In genomic region chr14:29039171-29039570, GRCh38 we compare ENCODE assay signal across 21 cellular contexts.
A peak's percentile ranks its signal among the peaks of the same experiment; 100 is the strongest.
DNase-seq lines count a peak whose midpoint lies in the region; ATAC-seq, FAIRE-seq and TF ChIP-seq lines count a peak whose summit lies in the region.
"Had no signal": no experiment of that assay in that cellular context is flagged by ENCODE, and none has a peak within 500 bp of the region (broad histone marks: within the 10 kb centered on the region; RNA-seq: fewer than 3 reads in every experiment).

No MANE protein-coding gene starts in this region.

- no peak overlapping the region for H3K4ac ChIP-seq in H1 (replicated peaks; ENCODE audit: insufficient read length, low read depth, low read length)

- peak; percentile 33 for DNase-seq in GM23248
- DNase-seq in NCI-H1694 treated with DMSO at 0.1 percent for 48 hours (lab: John Stamatoyannopoulos, UW): peak; percentile 75
- DNase-seq in H1 (ENCODE audit: low read depth in 1 of 2, low spot score in 2 of 2): no peak
- peak; percentile 48 for DNase-seq in putamen (ENCODE audit: low spot score)
- no peak for DNase-seq in colonic mucosa
- no peak for DNase-seq in testis
- DNase-seq: activated CD4-positive, alpha-beta T cell treated with anti-CD3 and anti-CD28 coated beads for 4 hours; activated gamma-delta T cell; heart right ventricle; MG63; NCI-H2081 treated with DMSO at 0.1 percent for 48 hours; NCI-H774 had no signal

- WGBS in GM23248 (ENCODE audit: low coverage in 1 of 2, low lambda C conversion rate in 2 of 2, missing lambda C conversion rate in 2 of 2), 2 experiments: 40 to 47% methylated on average over 2 of the region's 2 CpGs
- 50% methylated on average over 2 of the region's 2 CpGs; no CpG with 5 or more reads in 1 of the 2 experiments for WGBS in H1 (ENCODE audit: extremely low coverage in 1 of 2, insufficient coverage in 1 of 2, insufficient read length in 1 of 2, insufficient replicate concordance in 2 of 2, low coverage in 1 of 2, low lambda C conversion rate in 2 of 2, missing lambda C conversion rate in 1 of 2), 2 experiments
- WGBS in testis, 2 donors: 60 to 64% methylated on average over 2 of the region's 2 CpGs

- TF ChIP-seq CTCF in H1 (IDR thresholded peaks at IDR 0.05; ENCODE audit: control extremely low read depth in 1 of 3, insufficient read depth in 1 of 3, low read depth in 1 of 3, low read length in 3 of 3) (no peak), colonic mucosa (IDR thresholded peaks at IDR 0.05) (no peak), testis (IDR thresholded peaks at IDR 0.05) (no peak)

- H3K9me2 ChIP-seq in GM23248 (ENCODE audit: insufficient read depth): no peaks in the 10 kb centered on the region

- H2BK20ac ChIP-seq in H1 (ENCODE audit: low read length): no peak overlapping the region

- H2AK5ac ChIP-seq in H1 (ENCODE audit: low read depth, low read length): no peak overlapping the region

- no peaks in the 10 kb centered on the region for H3K79me1 ChIP-seq in H1 (ENCODE audit: low read depth, low read length)

- no peak for FAIRE-seq in H1 (lab: Jason Lieb, UNC)
- FAIRE-seq: HepG2, keratinocyte, RCC 7860 had no signal

- H2BK5ac ChIP-seq in H1 (ENCODE audit: low read depth, low read length): no peak overlapping the region

- no peak overlapping the region; the same call in 1 of the 2 replicates for H2AFZ ChIP-seq in GM23248
- H2AFZ ChIP-seq in H1 (ENCODE audit: low read length): peak overlapping the region; percentile 66

- H2BK120ac ChIP-seq in H1 (replicated peaks; ENCODE audit: low read depth, low read length): no peak overlapping the region

- no peaks in the 10 kb centered on the region for H3K27me3 ChIP-seq in GM23248 (replicated peaks; ENCODE audit: insufficient read depth)
- no peaks in the 10 kb centered on the region for H3K27me3 ChIP-seq in H1 (replicated peaks in 1 of 4; ENCODE audit: control insufficient read depth in 3 of 4, extremely low read depth in 1 of 4, insufficient read depth in 3 of 4, low read length in 3 of 4)
- no peaks in the 10 kb centered on the region for H3K27me3 ChIP-seq in colonic mucosa
- no peaks in the 10 kb centered on the region for H3K27me3 ChIP-seq in testis
- H3K27me3 ChIP-seq: ascending aorta, heart right ventricle, MG63, tibial nerve had no signal

- no peak overlapping the region for H3K23ac ChIP-seq in H1 (ENCODE audit: insufficient read length)

- H3K36me3 ChIP-seq in GM23248 (ENCODE audit: low read depth) (no peaks in the 10 kb centered on the region), H1 (ENCODE audit: control insufficient read depth in 2 of 4, insufficient read depth in 4 of 4, low read length in 3 of 4) (no peaks in the 10 kb centered on the region), colonic mucosa (no peaks in the 10 kb centered on the region), testis (ENCODE audit: low read depth, missing control alignments) (no peaks in the 10 kb centered on the region)
- H3K36me3 ChIP-seq: ascending aorta, heart right ventricle, MG63, tibial nerve had no signal

- no peak overlapping the region for H3K27ac ChIP-seq in GM23248
- no peak overlapping the region for H3K27ac ChIP-seq in H1 (ENCODE audit: low read depth, low read length)
- no peak overlapping the region for H3K27ac ChIP-seq in colonic mucosa
- H3K27ac ChIP-seq in testis: no peak overlapping the region
- H3K27ac ChIP-seq: ascending aorta, C4-2B, heart right ventricle, tibial nerve had no signal

- H3K18ac ChIP-seq in H1 (ENCODE audit: extremely low read depth, low read length): no peak overlapping the region

- ATAC-seq in GM18909 (IDR thresholded peaks at IDR 0.05; ENCODE audit: poor library complexity, unreplicated experiment): no peak
- ATAC-seq: heart right ventricle; HepG2; natural killer cell treated with Interleukin-12 subunit alpha and Interleukin-12 subunit beta and Interleukin-15 and Interleukin-18, amount 100 ng/mL, for 72 hours; stimulated activated effector memory CD8-positive, alpha-beta T cell treated with anti-CD3 and anti-CD28 coated beads, Interleukin-12 subunit alpha, Interleukin-12 subunit beta, amount 100 ng/mL, for 72 hours had no signal

- in situ Hi-C loops in GM23248 (cut with MboI): no loop called here

- POLR2A ChIA-PET in H1 (lab: Charles Lee; ENCODE audit: partially characterized antibody): no interaction called here

- no peak overlapping the region for H3K14ac ChIP-seq in H1 (ENCODE audit: insufficient read length)

- TF ChIP-seq POLR2A in H1 (IDR thresholded peaks at IDR 0.05; ENCODE audit: control extremely low read depth in 1 of 2, low read depth in 2 of 2, low read length in 2 of 2) (no peak), testis (IDR thresholded peaks at IDR 0.05) (no peak)

- no peak for TF ChIP-seq RAD21 in H1 (IDR thresholded peaks at IDR 0.05 in 1 of 2, conservative IDR thresholded peaks at IDR 0.05 in 1 of 2; ENCODE audit: low read depth in 2 of 2, low read length in 2 of 2)

- H4K91ac ChIP-seq in H1 (replicated peaks; ENCODE audit: insufficient read length, low read length): no peak overlapping the region

- H2BK12ac ChIP-seq in H1 (ENCODE audit: low read depth, low read length): no peak overlapping the region

- H4K20me1 ChIP-seq in GM23248 (ENCODE audit: insufficient read depth): no peaks in the 10 kb centered on the region
- no peaks in the 10 kb centered on the region for H4K20me1 ChIP-seq in H1 (replicated peaks in 1 of 2; ENCODE audit: control insufficient read depth in 1 of 2, insufficient read depth in 2 of 2, low read length in 2 of 2)

- H2BK15ac ChIP-seq in H1 (ENCODE audit: low read length): no peak overlapping the region

- H3K9ac ChIP-seq in GM23248 (no peak overlapping the region), H1 (replicated peaks in 1 of 4; ENCODE audit: extremely low read depth in 1 of 4, low read depth in 3 of 4, low read length in 3 of 4) (no peak overlapping the region), colonic mucosa (ENCODE audit: low read depth in 2 of 2, low read length in 2 of 2) (no peak overlapping the region)

- no peak overlapping the region for H4K8ac ChIP-seq in H1 (ENCODE audit: extremely low read depth, insufficient read depth, low read length)

- H3F3A ChIP-seq in GM23248 (ENCODE audit: insufficient read depth): no peaks in the 10 kb centered on the region; the same call in 1 of the 2 replicates

- H3K9me3 ChIP-seq in GM23248 (ENCODE audit: low read depth) (no peaks in the 10 kb centered on the region), H1 (ENCODE audit: insufficient read depth in 2 of 2, low read depth in 1 of 2, low read length in 1 of 2) (no peaks in the 10 kb centered on the region), colonic mucosa (no peaks in the 10 kb centered on the region), testis (no peaks in the 10 kb centered on the region)
- H3K9me3 ChIP-seq: ascending aorta, heart right ventricle, MG63, tibial nerve had no signal

- no peak overlapping the region for H4K5ac ChIP-seq in H1 (ENCODE audit: insufficient read length, low read depth, low read length)

- intact Hi-C loops in colonic mucosa (cut with DNase I): no loop called here
- intact Hi-C loops in testis (cut with DNase I; ENCODE audit: low total_unique reads): no loop called here

- no peaks in the 10 kb centered on the region for H3K79me2 ChIP-seq in GM23248 (ENCODE audit: insufficient read depth)
- no peaks in the 10 kb centered on the region for H3K79me2 ChIP-seq in H1 (ENCODE audit: control insufficient read depth in 1 of 2, insufficient read depth in 2 of 2, low read length in 2 of 2)

- H3K56ac ChIP-seq in H1 (replicated peaks; ENCODE audit: insufficient read length, low read depth, low read length): no peak overlapping the region

- H3K4me2 ChIP-seq in GM23248 (ENCODE audit: unreplicated experiment) (no peak overlapping the region), H1 (ENCODE audit: insufficient read depth in 1 of 2, low read depth in 2 of 2, low read length in 2 of 2) (no peak overlapping the region)

- no peak for TF ChIP-seq EP300 in H1 (IDR thresholded peaks at IDR 0.05; ENCODE audit: borderline replicate concordance in 1 of 2, low read depth in 2 of 2, low read length in 2 of 2)

- H3K4me1 ChIP-seq in GM23248 (ENCODE audit: insufficient read depth) (peaks cover 14% of the 10 kb centered on the region), H1 (replicated peaks in 1 of 4; ENCODE audit: control insufficient read depth in 3 of 4, insufficient read depth in 4 of 4, low read length in 3 of 4) (no peaks in the 10 kb centered on the region), colonic mucosa (no peaks in the 10 kb centered on the region), testis (no peaks in the 10 kb centered on the region)
- H3K4me1 ChIP-seq: ascending aorta, heart right ventricle, tibial nerve had no signal

- H3K23me2 ChIP-seq in H1 (ENCODE audit: low read depth, low read length): no peaks in the 10 kb centered on the region

- CTCF ChIA-PET in H1 (lab: Charles Lee; ENCODE audit: partially characterized antibody): interaction anchor here (0.6 kb wide), 1 partner anchor 66 kb away, joined by 3 read pairs; no protein-coding TSS in a partner anchor

- H3K4me3 ChIP-seq in GM23248 (no peak overlapping the region), H1 (ENCODE audit: extremely low read depth in 1 of 4, insufficient read depth in 2 of 4, low read depth in 3 of 4, low read length in 4 of 4) (no peak overlapping the region), colonic mucosa (no peak overlapping the region), testis (no peak overlapping the region)
- H3K4me3 ChIP-seq: ascending aorta, heart right ventricle, MG63, tibial nerve had no signal

TF ChIP-seq in H1, 55 proteins besides CTCF, POLR2A, EP300 and RAD21:
- TF ChIP-seq MAFK (IDR thresholded peaks at IDR 0.05; ENCODE audit: low read depth, low read length) (0 out of 2 replicates have a peak, but pooled peaks have one; percentile 26), E2F6 (IDR thresholded peaks at IDR 0.05) (no peak)

Comparison
In these comparisons a context has a peak if more than half of its experiments do, and no peak if none do; other contexts are left out.
1. DNase-seq: peak in GM23248 (single experiment), NCI-H1694 treated with DMSO at 0.1 percent for 48 hours (single experiment) and putamen (single experiment); none in H1 (0 of 2), colonic mucosa (single experiment) and testis (single experiment).